28 cellular contexts compared by ENCODE assay signal in the genomic region with DNA sequence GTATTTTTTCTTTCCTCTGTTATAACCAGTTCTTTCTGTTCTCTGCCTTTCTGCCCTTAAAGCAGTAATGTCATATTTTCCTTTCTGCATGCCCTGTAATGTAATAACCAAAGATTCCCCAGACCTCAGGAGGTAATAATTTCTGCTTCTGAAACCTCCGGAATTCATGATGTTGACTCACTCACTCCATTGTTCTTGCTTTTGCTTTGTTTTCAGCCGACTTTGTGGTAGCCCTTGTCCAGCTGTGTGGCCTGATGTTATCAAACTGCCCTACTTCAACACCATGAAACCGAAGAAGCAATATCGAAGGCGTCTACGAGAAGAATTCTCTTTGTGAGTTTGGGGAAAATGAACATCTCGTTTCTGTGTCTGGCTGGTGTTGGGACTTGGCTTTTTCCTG. TPM values are rescaled to one million over a fixed set of nuclear protein-coding genes. Genes with fewer than 3 reads are reported as not detected.
DNase-seq lines count a peak whose midpoint lies in the region; ATAC-seq and TF ChIP-seq lines count a peak whose summit lies in the region.
"Had no signal": no experiment of that assay in that cellular context is flagged by ENCODE, and none has a peak within 500 bp of the region (broad histone marks: within the 10 kb centered on the region; RNA-seq: fewer than 3 reads in every experiment).

No MANE protein-coding gene starts in this region.

- no peak overlapping the region for H2AK5ac ChIP-seq in mesenchymal stem cell (ENCODE audit: low read length, severe bottlenecking)

- H3K36me3 ChIP-seq in SJSA1 (peaks cover 66% of the 10 kb centered on the region), mesenchymal stem cell (ENCODE audit: control insufficient read depth in 1 of 2, insufficient read depth in 2 of 2, low read depth in 1 of 2, low read length in 2 of 2) (peaks cover 49 to 98% of the 10 kb centered on the region in 2 experiments), transverse colon (peaks cover 0 to 95% (median 49%) of the 10 kb centered on the region in 4 donors)

- intact Hi-C loops in posterior vena cava (cut with DNase I) (no loop called here), transverse colon (cut with DNase I; ENCODE audit: low total_unique reads) (no loop called here)

- TF ChIP-seq CTCF in endothelial cell (IDR thresholded peaks at IDR 0.05; ENCODE audit: unreplicated experiment): no peak
- TF ChIP-seq CTCF in transverse colon (IDR thresholded peaks at IDR 0.05): no peak

- H3K27ac ChIP-seq in SJSA1 (peak overlapping the region; percentile 47), mesenchymal stem cell (ENCODE audit: low read length, poor library complexity, severe bottlenecking) (peak overlapping the region; percentile 40), transverse colon (no peak overlapping the region)
- H3K27ac ChIP-seq: BLaER1 treated with 17β-estradiol and CSF1 and Interleukin-3, amounts not matched to agents 10 nM and 100 nM; body of pancreas; gastroesophageal sphincter; left ventricle myocardium inferior; tibial nerve had no signal

- 95% methylated on average over 7 of the region's 7 CpGs for WGBS in mesenchymal stem cell
- 82 to 87% methylated on average over 6 to 7 of the region's 7 CpGs for WGBS in transverse colon (ENCODE audit: low coverage in 1 of 2), 2 donors

- peaks cover 3% of the 10 kb centered on the region for H3K4me1 Mint-ChIP-seq in endothelial cell (ENCODE audit: unreplicated experiment)
- no peaks in the 10 kb centered on the region for H3K4me1 Mint-ChIP-seq in stimulated activated memory B cell treated with anti-CD40 and anti-IgM and Interleukin-4, amounts not matched to agents 10 μg/mL and 1 μg/mL and 100 μg/mL, for 72 hours
- H3K4me1 Mint-ChIP-seq: mesothelial cell of epicardium, naive B cell had no signal

- no peaks in the 10 kb centered on the region for H3K27me3 ChIP-seq in SJSA1 (replicated peaks)
- H3K27me3 ChIP-seq in mesenchymal stem cell (ENCODE audit: control insufficient read depth in 1 of 2, insufficient read depth in 1 of 2, low read length in 2 of 2): no peaks in the 10 kb centered on the region
- no peaks in the 10 kb centered on the region for H3K27me3 ChIP-seq in transverse colon
- H3K27me3 ChIP-seq: BLaER1 treated with 17β-estradiol and CSF1 and Interleukin-3, amounts not matched to agents 10 nM and 100 nM; body of pancreas; gastroesophageal sphincter; tibial nerve had no signal

- H3K14ac ChIP-seq in mesenchymal stem cell (ENCODE audit: low read length in 2 of 2): no peak overlapping the region

- no peak overlapping the region for H3K23ac ChIP-seq in mesenchymal stem cell (ENCODE audit: low read length in 2 of 2)

- H3K4me3 ChIP-seq in SJSA1: no peak overlapping the region
- H3K4me3 ChIP-seq in mesenchymal stem cell (ENCODE audit: insufficient read depth in 1 of 2, low read depth in 1 of 2, low read length in 2 of 2): no peak overlapping the region
- no peak overlapping the region for H3K4me3 ChIP-seq in transverse colon
- H3K4me3 ChIP-seq: BLaER1 treated with 17β-estradiol and CSF1 and Interleukin-3, amounts not matched to agents 10 nM and 100 nM; body of pancreas; gastroesophageal sphincter; HAP-1; left ventricle myocardium inferior; tibial nerve had no signal

- peak overlapping the region; percentile 90 for H3K27ac Mint-ChIP-seq in endothelial cell (ENCODE audit: unreplicated experiment)
- H3K27ac Mint-ChIP-seq in stimulated activated memory B cell treated with anti-CD40 and anti-IgM and Interleukin-4, amounts not matched to agents 10 μg/mL and 1 μg/mL and 100 μg/mL, for 72 hours: no peak overlapping the region
- H3K27ac Mint-ChIP-seq: activated CD8-positive, alpha-beta T cell treated with anti-CD3 and anti-CD28 coated beads for 36 hours; activated naive CD8-positive, alpha-beta T cell treated with anti-CD3 and anti-CD28 coated beads for 36 hours; mesothelial cell of epicardium; naive B cell; T-helper 2 cell treated with Interferon-gamma antibody and Interleukin-4, amounts not matched to agents 5 μg/mL and 100 μg/mL, for 36 hours had no signal

- peaks cover 13% of the 10 kb centered on the region for H3K79me1 ChIP-seq in mesenchymal stem cell (replicated peaks; ENCODE audit: low read length, poor library complexity, severe bottlenecking)

- no peak overlapping the region for H2BK15ac ChIP-seq in mesenchymal stem cell (ENCODE audit: low read depth, poor library complexity, severe bottlenecking)

- H3K9me3 ChIP-seq in SJSA1 (replicated peaks) (no peaks in the 10 kb centered on the region), mesenchymal stem cell (ENCODE audit: control insufficient read depth, low read length) (no peaks in the 10 kb centered on the region), transverse colon (no peaks in the 10 kb centered on the region)
- H3K9me3 ChIP-seq: BLaER1 treated with 17β-estradiol and CSF1 and Interleukin-3, amounts not matched to agents 10 nM and 100 nM; body of pancreas; gastroesophageal sphincter; HAP-1; left ventricle myocardium inferior; tibial nerve had no signal

- H3K4ac ChIP-seq in mesenchymal stem cell (ENCODE audit: low read depth in 1 of 2, low read length in 2 of 2): no peak overlapping the region

- no peak overlapping the region for H3K18ac ChIP-seq in mesenchymal stem cell (ENCODE audit: low read depth in 1 of 2, low read length in 2 of 2)

- no peaks in the 10 kb centered on the region for H3K9me3 Mint-ChIP-seq in endothelial cell (ENCODE audit: unreplicated experiment)
- no peaks in the 10 kb centered on the region for H3K9me3 Mint-ChIP-seq in stimulated activated memory B cell treated with anti-CD40 and anti-IgM and Interleukin-4, amounts not matched to agents 10 μg/mL and 1 μg/mL and 100 μg/mL, for 72 hours
- H3K9me3 Mint-ChIP-seq: activated CD8-positive, alpha-beta T cell treated with anti-CD3 and anti-CD28 coated beads for 36 hours; activated naive CD8-positive, alpha-beta T cell treated with anti-CD3 and anti-CD28 coated beads for 36 hours; immature natural killer cell; mesothelial cell of epicardium; naive B cell; T-helper 2 cell treated with Interferon-gamma antibody and Interleukin-4, amounts not matched to agents 5 μg/mL and 100 μg/mL, for 36 hours had no signal

- ATAC-seq in stimulated activated memory B cell treated with anti-CD40 and anti-IgM and Interleukin-4, amounts not matched to agents 10 μg/mL and 1 μg/mL and 100 μg/mL, for 72 hours: no peak
- ATAC-seq: activated CD8-positive, alpha-beta T cell treated with anti-CD3 and anti-CD28 coated beads for 36 hours; body of pancreas; gastroesophageal sphincter; SK-N-SH treated with all-trans-retinoic acid at 6 μM for 48 hours had no signal

- no peak overlapping the region for H2AFZ ChIP-seq in mesenchymal stem cell (ENCODE audit: low read depth, low read length)

- no peak for TF ChIP-seq EP300 in transverse colon (IDR thresholded peaks at IDR 0.05; ENCODE audit: low read depth)

- in situ Hi-C loops in transverse colon (cut with MboI; ENCODE audit: low pct_ligation_motif_present in 1 of 4, low pct_unique_long_range_greater_than_20kb in 1 of 4, low sequenced_read_pairs in 3 of 4): no loop called here

- H3K9ac ChIP-seq in mesenchymal stem cell (ENCODE audit: low read length): no peak overlapping the region
- H3K9ac ChIP-seq: BLaER1 treated with 17β-estradiol and CSF1 and Interleukin-3, amounts not matched to agents 10 nM and 100 nM had no signal

- H2BK12ac ChIP-seq in mesenchymal stem cell (ENCODE audit: low read length in 2 of 2): no peak overlapping the region

- H4K91ac ChIP-seq in mesenchymal stem cell (ENCODE audit: low read length): no peak overlapping the region

- TF ChIP-seq POLR2A in transverse colon (IDR thresholded peaks at IDR 0.05): no peak

- H4K8ac ChIP-seq in mesenchymal stem cell (ENCODE audit: low read length): no peak overlapping the region

- peaks cover 13% of the 10 kb centered on the region for H3K36me3 Mint-ChIP-seq in endothelial cell (ENCODE audit: low read depth, unreplicated experiment)
- H3K36me3 Mint-ChIP-seq in stimulated activated memory B cell treated with anti-CD40 and anti-IgM and Interleukin-4, amounts not matched to agents 10 μg/mL and 1 μg/mL and 100 μg/mL, for 72 hours: peaks cover 38% of the 10 kb centered on the region

- DNase-seq in Daoy (ENCODE audit: low read depth): peak; percentile 61
- DNase-seq in SJSA1 (ENCODE audit: low read depth in 1 of 2, low spot score in 2 of 2): peak; percentile 63 to 74
- no peak for DNase-seq in endothelial cell (ENCODE audit: low spot score)
- DNase-seq in mesenchymal stem cell: no peak
- no peak for DNase-seq in GM19240 (ENCODE audit: insufficient read length, low spot score)
- no peak for DNase-seq in posterior vena cava (ENCODE audit: low spot score)
- DNase-seq in transverse colon: no peak
- DNase-seq: activated CD8-positive, alpha-beta T cell treated with anti-CD3 and anti-CD28 coated beads for 36 hours; activated naive CD8-positive, alpha-beta T cell treated with anti-CD3 and anti-CD28 coated beads for 36 hours; body of pancreas; effector memory CD4-positive, alpha-beta T cell; hypothalamus; immature natural killer cell; Karpas-422; left ventricle myocardium inferior; naive B cell; NCI-H146; NCI-H446 treated with DMSO at 0.1 percent for 48 hours; NCI-H82; nucleus accumbens had no signal

- H2BK5ac ChIP-seq in mesenchymal stem cell (ENCODE audit: low read depth, low read length, poor library complexity, severe bottlenecking): no peak overlapping the region

- H2BK120ac ChIP-seq in mesenchymal stem cell (ENCODE audit: low read depth, low read length): no peak overlapping the region

- no peak overlapping the region for H3K4me3 Mint-ChIP-seq in endothelial cell (ENCODE audit: unreplicated experiment)
- H3K4me3 Mint-ChIP-seq in stimulated activated memory B cell treated with anti-CD40 and anti-IgM and Interleukin-4, amounts not matched to agents 10 μg/mL and 1 μg/mL and 100 μg/mL, for 72 hours: no peak overlapping the region
- H3K4me3 Mint-ChIP-seq: activated CD8-positive, alpha-beta T cell treated with anti-CD3 and anti-CD28 coated beads for 36 hours; activated naive CD8-positive, alpha-beta T cell treated with anti-CD3 and anti-CD28 coated beads for 36 hours; immature natural killer cell; mesothelial cell of epicardium; naive B cell; T-helper 2 cell treated with Interferon-gamma antibody and Interleukin-4, amounts not matched to agents 5 μg/mL and 100 μg/mL, for 36 hours had no signal

- no peak overlapping the region for H3K4me2 ChIP-seq in mesenchymal stem cell (ENCODE audit: low read length, poor library complexity, severe bottlenecking)
- H3K4me2 ChIP-seq: BLaER1 treated with 17β-estradiol and CSF1 and Interleukin-3, amounts not matched to agents 10 nM and 100 nM had no signal

- no peaks in the 10 kb centered on the region for H3K27me3 Mint-ChIP-seq in endothelial cell (ENCODE audit: unreplicated experiment)
- H3K27me3 Mint-ChIP-seq in stimulated activated memory B cell treated with anti-CD40 and anti-IgM and Interleukin-4, amounts not matched to agents 10 μg/mL and 1 μg/mL and 100 μg/mL, for 72 hours: no peaks in the 10 kb centered on the region
- H3K27me3 Mint-ChIP-seq: activated CD8-positive, alpha-beta T cell treated with anti-CD3 and anti-CD28 coated beads for 36 hours; activated naive CD8-positive, alpha-beta T cell treated with anti-CD3 and anti-CD28 coated beads for 36 hours; naive B cell had no signal

- H3K4me1 ChIP-seq in SJSA1 (replicated peaks) (peaks cover 13% of the 10 kb centered on the region), mesenchymal stem cell (ENCODE audit: control insufficient read depth, insufficient read depth, low read depth, low read length) (no peaks in the 10 kb centered on the region), transverse colon (no peaks in the 10 kb centered on the region)
- H3K4me1 ChIP-seq: BLaER1 treated with 17β-estradiol and CSF1 and Interleukin-3, amounts not matched to agents 10 nM and 100 nM; body of pancreas; gastroesophageal sphincter; left ventricle myocardium inferior; tibial nerve had no signal

RNA-seq across cellular contexts. Expression of gene CDK12, which starts 55.9 kb away (rescaled TPM):
- total RNA-seq in Daoy (2014; rRNA removed; shearing (Covaris generic)): 16.2 and 19.1 TPM in 2 replicates
- total RNA-seq in SJSA1 (2014; rRNA removed; shearing (Covaris generic)): 22.8 and 33.6 TPM in 2 replicates
- total RNA-seq in endothelial cell (ENCODE audit: unreplicated experiment) (63.0 TPM), posterior vena cava (10 to 100 TPM; 37.6 to 40.8 TPM), transverse colon (10 to 100 TPM; 31.4 to 66.5 (median 49.4) TPM)
- 24.7 TPM for polyA plus RNA-seq in mesenchymal stem cell (2013, experiment 1 of 2)
- polyA plus RNA-seq in mesenchymal stem cell (2013, experiment 2 of 2): 22.5 TPM

Comparison
In these comparisons a context has a peak if more than half of its experiments do, and no peak if none do; other contexts are left out.
1. DNase-seq: peak in Daoy (single experiment) and SJSA1 (2 of 2); none in endothelial cell (single experiment), mesenchymal stem cell (single experiment), GM19240 (single experiment), posterior vena cava (single experiment) and transverse colon (single experiment).
2. H3K27ac ChIP-seq: peak in SJSA1 (single experiment) and mesenchymal stem cell (single experiment); none in transverse colon (0 of 4).